ENCODE assay signal across 8 cellular contexts in the genomic region with DNA sequence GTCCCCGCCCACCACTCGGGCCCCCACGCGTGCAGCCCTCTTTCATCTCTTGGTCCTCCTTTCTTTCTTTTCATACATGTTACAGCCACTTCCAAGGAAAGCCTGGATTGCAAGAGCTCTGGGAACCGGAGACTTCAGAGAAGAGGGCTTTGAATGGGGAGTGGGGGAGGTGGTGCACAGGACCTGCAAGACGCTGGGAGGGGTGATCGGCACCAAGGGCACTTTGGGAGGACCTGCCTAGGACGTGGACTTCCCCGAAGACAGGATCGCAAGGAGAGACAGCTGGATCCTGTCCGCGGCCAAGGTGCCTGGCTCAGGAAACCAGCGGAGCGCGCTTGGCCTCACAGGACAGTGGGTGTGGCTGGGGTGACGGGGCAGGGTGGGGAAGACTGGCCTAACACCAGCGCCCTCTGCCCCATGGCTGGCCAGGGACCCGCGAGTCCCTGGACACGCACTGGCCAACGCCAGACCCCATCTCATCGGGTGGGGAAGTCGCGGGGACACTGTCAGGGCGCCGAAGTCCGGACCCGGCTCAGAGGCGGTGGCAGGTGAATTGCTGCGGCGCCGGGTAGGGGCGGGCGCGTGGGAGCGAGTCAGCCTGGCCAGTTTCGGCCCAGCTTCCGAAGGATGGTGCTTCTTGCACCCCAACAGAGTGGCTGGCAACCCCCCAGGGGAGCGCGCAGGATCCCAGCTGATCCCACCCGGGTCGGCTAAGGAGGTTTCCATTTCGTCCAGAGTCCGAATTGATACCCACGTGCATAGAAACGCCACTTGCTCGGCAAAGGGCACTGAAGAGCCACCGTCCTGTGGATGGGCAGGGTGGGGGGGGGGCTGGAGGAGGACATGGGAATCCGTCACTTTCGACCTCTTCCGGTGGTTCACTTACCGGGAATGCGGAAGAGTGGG. TPM values are rescaled to one million over a fixed set of nuclear protein-coding genes. Genes with fewer than 3 reads are reported as not detected.
DNase-seq lines count a peak whose midpoint lies in the region; ATAC-seq and TF ChIP-seq lines count a peak whose summit lies in the region.

No MANE protein-coding gene starts in this region.

- WGBS in gastroesophageal sphincter (ENCODE audit: low coverage in 1 of 2), 2 donors = 0% methylated on average over 11 of the region's 53 CpGs; no CpG with 5 or more reads in 1 of the 2 donors

- no peak for TF ChIP-seq EP300 in gastroesophageal sphincter (IDR thresholded peaks at IDR 0.05)

- TF ChIP-seq POLR2A in gastroesophageal sphincter (IDR thresholded peaks at IDR 0.05) = no peak

- peak overlapping the region; percentile 80 for H3K4me2 ChIP-seq in osteoblast (ENCODE audit: insufficient read depth, low read length)

- H3K4me3 Mint-ChIP-seq in Calu3 (ENCODE audit: low read depth, unreplicated experiment) = peak overlapping the region; percentile 38
- no peak overlapping the region for H3K4me3 Mint-ChIP-seq in stimulated activated memory B cell treated with anti-CD40 and anti-IgM and Interleukin-4, amounts not matched to agents 10 μg/mL and 1 μg/mL and 100 μg/mL, for 72 hours

- no peaks in the 10 kb centered on the region for H3K9me3 ChIP-seq in gastroesophageal sphincter
- no peaks in the 10 kb centered on the region for H3K9me3 ChIP-seq in osteoblast (ENCODE audit: low read depth, low read length)
- no peaks in the 10 kb centered on the region for H3K9me3 ChIP-seq in HAP-1

- H3K27ac Mint-ChIP-seq in Calu3 (ENCODE audit: unreplicated experiment) = no peak overlapping the region
- no peak overlapping the region for H3K27ac Mint-ChIP-seq in stimulated activated memory B cell treated with anti-CD40 and anti-IgM and Interleukin-4, amounts not matched to agents 10 μg/mL and 1 μg/mL and 100 μg/mL, for 72 hours

- BruUV-seq in Calu3 (replicated peaks; lab: Mats Ljungman, UMichigan) = no TSS peak

- CTCF ChIA-PET in Calu3 (lab: Charles Lee) = interaction anchor here (0.8 to 1.1 kb wide), 3 partner anchors 39 to 321 kb away, joined by 3 to 4 read pairs (median 3); no protein-coding TSS in a partner anchor
- CTCF ChIA-PET in RWPE1 (lab: Yijun Ruan, JAX) = interaction anchor here (0.7 to 3.9 kb wide), 11 partner anchors 12 to 359 kb away, joined by 3 to 17 read pairs (median 5); no protein-coding TSS in a partner anchor

- POLR2A ChIA-PET in RWPE1 (lab: Yijun Ruan, JAX; ENCODE audit: low non-redundant PET) = interaction anchor here (0.5 to 1.0 kb wide), 3 partner anchors 50 to 357 kb away, joined by 3 to 5 read pairs (median 3); no protein-coding TSS in a partner anchor

- H3K79me2 ChIP-seq in osteoblast (ENCODE audit: insufficient read depth, low read length) = no peaks in the 10 kb centered on the region

- peak; percentile 1 for DNase-seq in Calu3
- peak; percentile 69 for DNase-seq in RWPE1 (ENCODE audit: low spot score)
- no peak for DNase-seq in osteoblast (ENCODE audit: insufficient read length, low spot score, missing footprints)
- no peak for DNase-seq in HAP-1 (ENCODE audit: low spot score in 2 of 2)
- no peak for DNase-seq in GM19240 (ENCODE audit: insufficient read length, low spot score)
- no peak for DNase-seq in NCI-H345 treated with DMSO at 0.1 percent for 48 hours (lab: John Stamatoyannopoulos, UW; ENCODE audit: unreplicated experiment)

- H3K4me1 ChIP-seq in gastroesophageal sphincter (peaks cover 0 to 54% (median 11%) of the 10 kb centered on the region in 3 donors), osteoblast (ENCODE audit: insufficient read depth, low read length) (peaks cover 13% of the 10 kb centered on the region), HAP-1 (no peaks in the 10 kb centered on the region)

- H3K27me3 Mint-ChIP-seq in Calu3 (ENCODE audit: unreplicated experiment) = peaks cover 50% of the 10 kb centered on the region
- peaks cover 61% of the 10 kb centered on the region for H3K27me3 Mint-ChIP-seq in stimulated activated memory B cell treated with anti-CD40 and anti-IgM and Interleukin-4, amounts not matched to agents 10 μg/mL and 1 μg/mL and 100 μg/mL, for 72 hours

- H2AFZ ChIP-seq in osteoblast (ENCODE audit: low read length) = peak overlapping the region; percentile 94

- H4K20me1 ChIP-seq in osteoblast (ENCODE audit: insufficient read depth, low read length) = no peaks in the 10 kb centered on the region

- TF ChIP-seq CTCF in Calu3 (IDR thresholded peaks at IDR 0.05; ENCODE audit: unreplicated experiment) (no peak), RWPE1 (conservative IDR thresholded peaks at IDR 0.05; ENCODE audit: low read depth) (no peak), gastroesophageal sphincter (IDR thresholded peaks at IDR 0.05) (no peak), osteoblast (IDR thresholded peaks at IDR 0.05; ENCODE audit: extremely low read depth, low read depth, low read length) (no peak)

- H3K27ac ChIP-seq in RWPE1 (peak overlapping the region; percentile 93), gastroesophageal sphincter (peak overlapping the region; percentile 4 to 85 (median 82)), osteoblast (ENCODE audit: low read depth, low read length) (no peak overlapping the region)

- peak overlapping the region; percentile 35 to 58 for H3K4me3 ChIP-seq in gastroesophageal sphincter
- H3K4me3 ChIP-seq in osteoblast (ENCODE audit: insufficient read depth, low read length) = peak overlapping the region; percentile 75
- no peak overlapping the region for H3K4me3 ChIP-seq in HAP-1

- in situ Hi-C loops in HAP-1 (cut with MboI; ENCODE audit: low sequenced_read_pairs) = no loop called here

- no peaks in the 10 kb centered on the region for H3K36me3 Mint-ChIP-seq in Calu3 (ENCODE audit: insufficient read depth, unreplicated experiment)
- H3K36me3 Mint-ChIP-seq in stimulated activated memory B cell treated with anti-CD40 and anti-IgM and Interleukin-4, amounts not matched to agents 10 μg/mL and 1 μg/mL and 100 μg/mL, for 72 hours = peaks cover 5% of the 10 kb centered on the region

- H3K27me3 ChIP-seq in gastroesophageal sphincter = peaks cover 72% of the 10 kb centered on the region
- H3K27me3 ChIP-seq in osteoblast (ENCODE audit: insufficient read depth, low read length) = peaks cover 22% of the 10 kb centered on the region
- H3K27me3 ChIP-seq in HAP-1 (ENCODE audit: low read depth) = no peaks in the 10 kb centered on the region

- H3K4me1 Mint-ChIP-seq in Calu3 (ENCODE audit: low read depth, unreplicated experiment) = no peaks in the 10 kb centered on the region
- no peaks in the 10 kb centered on the region for H3K4me1 Mint-ChIP-seq in stimulated activated memory B cell treated with anti-CD40 and anti-IgM and Interleukin-4, amounts not matched to agents 10 μg/mL and 1 μg/mL and 100 μg/mL, for 72 hours

- H3K36me3 ChIP-seq in gastroesophageal sphincter (no peaks in the 10 kb centered on the region), osteoblast (ENCODE audit: insufficient read depth, low read length) (no peaks in the 10 kb centered on the region), HAP-1 (replicated peaks) (no peaks in the 10 kb centered on the region)

- H3K9me3 Mint-ChIP-seq in Calu3 (ENCODE audit: low read depth, unreplicated experiment) = no peaks in the 10 kb centered on the region
- H3K9me3 Mint-ChIP-seq in stimulated activated memory B cell treated with anti-CD40 and anti-IgM and Interleukin-4, amounts not matched to agents 10 μg/mL and 1 μg/mL and 100 μg/mL, for 72 hours = no peaks in the 10 kb centered on the region

- ATAC-seq in gastroesophageal sphincter = peak; percentile 58
- ATAC-seq in stimulated activated memory B cell treated with anti-CD40 and anti-IgM and Interleukin-4, amounts not matched to agents 10 μg/mL and 1 μg/mL and 100 μg/mL, for 72 hours = no peak

- intact Hi-C loops in Calu3 (cut with micrococcal nuclease; ENCODE audit: unreplicated experiment) = no loop called here

RNA-seq across cellular contexts. Expression of a gene that starts 0.7 kb away (rescaled TPM):
- total RNA-seq in Calu3 (2022) (not detected in 2 replicates), gastroesophageal sphincter (10 to 100 TPM; 12.0 to 77.4 (median 39.5) TPM), osteoblast (0.29 and 0.36 TPM in 2 replicates)

RNA-seq across cellular contexts. Expression of a gene that starts 15.1 kb away (rescaled TPM):
- not detected in 2 replicates for total RNA-seq in Calu3 (2022)
- under 1 TPM in 1 of 4 donors, not detected in 3; 0.58 TPM for total RNA-seq in gastroesophageal sphincter
- not detected in 2 replicates for total RNA-seq in osteoblast

RNA-seq across cellular contexts. Expression of a gene that starts 35.9 kb away (rescaled TPM):
- total RNA-seq in Calu3 (2022) = not detected in 2 replicates
- 10 to 100 TPM; 20.4 to 75.4 (median 47.2) TPM for total RNA-seq in gastroesophageal sphincter
- total RNA-seq in osteoblast = not detected in 2 replicates

Comparison
In these comparisons a context has a peak if more than half of its experiments do, and no peak if none do; other contexts are left out.
1. DNase-seq: peak in Calu3 (single experiment) and RWPE1 (single experiment); none in osteoblast (single experiment), HAP-1 (0 of 2), GM19240 (single experiment) and NCI-H345 treated with DMSO at 0.1 percent for 48 hours (single experiment).
2. RNA of a gene that starts 35.9 kb away (total RNA-seq): 20.4 to 75.4 TPM in gastroesophageal sphincter; not detected in Calu3 and not detected in osteoblast; every median in the first group is over 10 times any median in the second.